ENCODE assay signal across 8 cellular contexts in the genomic region with DNA sequence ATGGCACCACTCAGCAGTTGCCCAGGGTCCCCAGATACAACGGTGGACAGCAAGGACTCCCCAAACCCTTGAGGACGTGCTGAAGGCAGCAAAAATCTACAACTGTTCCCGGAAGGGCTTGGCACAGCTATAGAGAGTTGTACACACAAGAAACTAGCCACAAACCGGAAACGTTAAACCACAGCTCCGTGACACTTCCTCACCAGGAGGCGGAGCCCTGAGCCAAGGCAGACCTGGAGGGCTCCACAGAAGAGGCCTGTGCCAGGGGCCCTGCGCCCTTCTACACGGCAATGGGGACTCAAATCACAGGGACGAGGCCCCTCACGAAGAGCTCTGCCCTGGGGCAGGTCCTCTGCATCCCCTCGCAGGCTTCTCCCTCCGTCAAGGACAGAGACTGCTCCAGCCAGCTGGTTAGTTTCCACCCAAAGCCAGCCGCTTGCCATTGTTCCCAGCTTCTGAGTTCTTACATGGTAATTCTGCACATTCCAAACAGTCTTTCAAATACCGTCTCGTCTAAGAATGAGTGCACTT.
DNase-seq lines count a peak whose midpoint lies in the region; ATAC-seq, FAIRE-seq and TF ChIP-seq lines count a peak whose summit lies in the region.

No MANE protein-coding gene starts in this region.

- H3K36me3 ChIP-seq in pancreas = no peaks in the 10 kb centered on the region
- no peaks in the 10 kb centered on the region for H3K36me3 ChIP-seq in tibial artery
- no peaks in the 10 kb centered on the region for H3K36me3 ChIP-seq in mesendoderm (ENCODE audit: control insufficient read depth, insufficient read depth, low read length)

- TF ChIP-seq CTCF in GM12873 (IDR thresholded peaks at IDR 0.05; ENCODE audit: insufficient read depth, low read depth, low read length, missing control alignments) (peak; percentile 59), pancreas (IDR thresholded peaks at IDR 0.05) (no peak), tibial artery (IDR thresholded peaks at IDR 0.05) (peak in 1 of 2 experiments; percentile 5)

- H3K4me1 ChIP-seq in pancreas (peaks cover 0 to 30% (median 24%) of the 10 kb centered on the region in 3 donors), tibial artery (peaks cover 0 to 63% (median 50%) of the 10 kb centered on the region in 4 donors), mesendoderm (ENCODE audit: control insufficient read depth, low read depth, low read length) (peaks cover 16% of the 10 kb centered on the region)

- H3K56ac ChIP-seq in mesendoderm (ENCODE audit: low read length) = no peak overlapping the region

- H3K9me3 ChIP-seq in pancreas (no peaks in the 10 kb centered on the region), tibial artery (no peaks in the 10 kb centered on the region)

- H3K79me1 ChIP-seq in mesendoderm (ENCODE audit: low read length) = peaks cover 24% of the 10 kb centered on the region

- no peak overlapping the region for H3K4ac ChIP-seq in mesendoderm (ENCODE audit: low read depth, low read length)

- H3K9ac ChIP-seq in mesendoderm (ENCODE audit: low read length) = no peak overlapping the region

- peak; percentile 91 for DNase-seq in NK-92 treated with Interleukin-12 subunit alpha and Interleukin-12 subunit beta, amount 100 ng/mL, for 24 hours (lab: John Stamatoyannopoulos, UW)
- DNase-seq in activated CD8-positive, alpha-beta memory T cell treated with anti-CD3 and anti-CD28 coated beads, Interleukin-2, amount 50 U/mL, for 4 hours = peak; percentile 86
- peak in 2 of 6 donors; percentile 58 to 71 for DNase-seq in pancreas
- DNase-seq in tibial artery = peak; percentile 82
- no peak for DNase-seq in mesendoderm

- no peak overlapping the region for H3K4me2 ChIP-seq in mesendoderm (ENCODE audit: low read length)

- H3K18ac ChIP-seq in mesendoderm (ENCODE audit: low read length) = no peak overlapping the region

- H3K23ac ChIP-seq in mesendoderm (ENCODE audit: low read length) = no peak overlapping the region

- H2AK5ac ChIP-seq in mesendoderm (ENCODE audit: low read length) = no peak overlapping the region

- peak overlapping the region in 3 of 4 donors; percentile 38 to 46 (median 45) for H3K27ac ChIP-seq in pancreas
- H3K27ac ChIP-seq in tibial artery = peak overlapping the region; percentile 72 to 78
- no peak overlapping the region for H3K27ac ChIP-seq in mesendoderm (ENCODE audit: low read depth, low read length)

- 47 to 55% methylated on average over 16 of the region's 16 CpGs for WGBS in pancreas, 2 donors
- WGBS in mesendoderm (ENCODE audit: extremely low coverage, insufficient coverage, low lambda C conversion rate) = no CpG with 5 or more reads among the region's 16 CpGs

- no peak for FAIRE-seq in pancreas (lab: Jason Lieb, UNC)

- no peak overlapping the region for H4K8ac ChIP-seq in mesendoderm (ENCODE audit: low read depth, low read length)

- no peak overlapping the region for H2BK120ac ChIP-seq in mesendoderm (ENCODE audit: low read depth, low read length)

- H3K79me2 ChIP-seq in mesendoderm (ENCODE audit: control insufficient read depth, insufficient read depth, low read length) = peaks cover 37% of the 10 kb centered on the region

- no peak overlapping the region for H3K4me3 ChIP-seq in pancreas
- H3K4me3 ChIP-seq in tibial artery = no peak overlapping the region
- H3K4me3 ChIP-seq in mesendoderm (ENCODE audit: low read length) = no peak overlapping the region

- no peak overlapping the region for H4K5ac ChIP-seq in mesendoderm (ENCODE audit: low read length)

- H2BK15ac ChIP-seq in mesendoderm (replicated peaks; ENCODE audit: low read depth) = no peak overlapping the region

- H2BK5ac ChIP-seq in mesendoderm (ENCODE audit: low read length) = no peak overlapping the region

- ATAC-seq in HG02642 (IDR thresholded peaks at IDR 0.05; ENCODE audit: poor library complexity, unreplicated experiment) = peak; percentile 92
- ATAC-seq in esophagus mucosa = peak; percentile 61
- peak; percentile 33 to 72 (median 62) for ATAC-seq in pancreas

- intact Hi-C loops in pancreas (cut with DNase I) = no loop called here
- intact Hi-C loops in tibial artery (cut with DNase I; ENCODE audit: low total_unique reads) = loop anchor here (5.0 kb wide), 1 partner anchor 40 kb away; no protein-coding TSS in a partner anchor

- H3K27me3 ChIP-seq in pancreas = no peaks in the 10 kb centered on the region
- H3K27me3 ChIP-seq in tibial artery = no peaks in the 10 kb centered on the region
- H3K27me3 ChIP-seq in mesendoderm (ENCODE audit: insufficient read depth, low read length, poor library complexity) = no peaks in the 10 kb centered on the region
